8 cellular contexts compared by ENCODE assay signal in the genomic region with DNA sequence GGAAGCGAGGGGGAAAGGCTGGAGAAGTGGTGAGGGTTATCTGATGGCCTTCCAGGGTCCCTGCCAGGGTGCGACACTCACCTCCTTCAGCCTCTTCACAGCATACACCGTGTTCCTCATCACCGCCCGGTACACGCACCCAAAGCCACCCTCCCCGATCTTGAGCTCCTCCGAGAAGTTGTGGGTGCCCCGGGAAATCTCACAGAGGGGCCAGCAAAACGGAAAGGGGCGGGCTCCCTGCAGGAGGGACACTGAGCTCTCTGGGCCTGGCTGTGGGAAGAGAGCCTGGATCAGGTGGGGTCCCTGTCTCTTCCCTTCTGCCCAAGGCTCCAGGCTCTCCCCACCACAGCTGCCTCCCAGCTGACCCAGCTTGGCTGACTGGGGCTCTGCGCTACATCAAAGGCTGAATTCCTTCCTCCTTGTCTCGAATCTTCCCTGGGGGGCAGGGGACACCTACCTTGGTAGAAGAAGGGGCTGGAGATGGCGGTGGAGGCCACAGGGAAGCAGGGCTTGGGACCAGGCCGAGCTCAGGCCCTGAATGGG. TPM values are rescaled to one million over a fixed set of nuclear protein-coding genes. Genes with fewer than 3 reads are reported as not detected.
DNase-seq lines count a peak whose midpoint lies in the region; ATAC-seq and TF ChIP-seq lines count a peak whose summit lies in the region.

No MANE protein-coding gene starts in this region.

- peaks cover 12% of the 10 kb centered on the region for H3K27me3 ChIP-seq in A673 (replicated peaks; ENCODE audit: insufficient read depth, low read depth, low read length, poor library complexity)

- CTCF ChIA-PET in A673 (lab: Charles Lee) = no interaction called here

- intact Hi-C loops in A673 (cut with micrococcal nuclease; ENCODE audit: unreplicated experiment) (no loop called here), mucosa of descending colon (cut with DNase I, micrococcal nuclease) (no loop called here)

- H3K27me3 Mint-ChIP-seq in brain = no peaks in the 10 kb centered on the region

- H3K9me3 ChIP-seq in A673 (ENCODE audit: low read depth, low read length, poor library complexity, severe bottlenecking) (no peaks in the 10 kb centered on the region), mucosa of descending colon (no peaks in the 10 kb centered on the region)

- H3K9me3 Mint-ChIP-seq in brain = peaks cover 0 to 24% (median 0%) of the 10 kb centered on the region in 5 experiments

- no peak for ATAC-seq in mucosa of descending colon

- TF ChIP-seq CTCF in A673 (conservative IDR thresholded peaks at IDR 0.05; ENCODE audit: low read depth, low read length) (no peak), brain (conservative IDR thresholded peaks at IDR 0.05) (no peak), mucosa of descending colon (IDR thresholded peaks at IDR 0.05) (no peak)

- no peaks in the 10 kb centered on the region for H3K36me3 Mint-ChIP-seq in brain

- peak overlapping the region in 4 of 5 experiments; percentile 59 to 92 (median 80) for H3K27ac Mint-ChIP-seq in brain

- TSS peak; percentile 33 for BruUV-seq in A673 (replicated peaks; lab: Mats Ljungman, UMichigan)

- H3K4me1 ChIP-seq in A673 (ENCODE audit: insufficient read depth, low read length, poor library complexity, severe bottlenecking) (no peaks in the 10 kb centered on the region), mucosa of descending colon (ENCODE audit: low read depth) (no peaks in the 10 kb centered on the region)

- peaks cover 25% of the 10 kb centered on the region for H3K36me3 ChIP-seq in A673 (ENCODE audit: insufficient read depth, low read length, poor library complexity, severe bottlenecking)
- no peaks in the 10 kb centered on the region for H3K36me3 ChIP-seq in mucosa of descending colon (ENCODE audit: low read depth)

- DNase-seq in A673 (ENCODE audit: low spot score) (no peak), HT1080 (ENCODE audit: low read depth) (peak; percentile 7), mucosa of descending colon (no peak), NCI-H1930 (lab: John Stamatoyannopoulos, UW) (no peak), HPDE6-E6E7 (ENCODE audit: extremely low spot score) (no peak)
- no peak for DNase-seq in effector CD8-positive, alpha-beta T cell (lab: John Stamatoyannopoulos, UW)
- DNase-seq in stimulated activated CD4-positive, alpha-beta T cell treated with anti-CD3 and anti-CD28 coated beads, Interleukin-1b, Interleukin-23, amount 100 ng/mL, for 48 hours = no peak

- POLR2A ChIA-PET in A673 (lab: Charles Lee; ENCODE audit: low non-redundant PET) = no interaction called here

- H3K4me1 Mint-ChIP-seq in brain = peaks cover 15% of the 10 kb centered on the region

- H3K27ac ChIP-seq in A673 (ENCODE audit: low read depth, low read length, poor library complexity, severe bottlenecking) = peak overlapping the region; percentile 82

- H3K4me3 ChIP-seq in A673 (ENCODE audit: low read depth, low read length, poor library complexity, severe bottlenecking) (peak overlapping the region; percentile 53), mucosa of descending colon (peak overlapping the region; percentile 34)

- peak overlapping the region; percentile 56 to 82 (median 71) for H3K4me3 Mint-ChIP-seq in brain

RNA-seq across cellular contexts. Expression of a gene that starts 1.1 kb away (rescaled TPM):
- total RNA-seq in A673 (2021) = 118 and 147 TPM in 2 replicates
- 200 and 232 TPM in 2 replicates for total RNA-seq in HT1080 (2014; rRNA removed; shearing (Covaris generic))
- 146 and 149 TPM in 2 replicates for polyA plus RNA-seq in HT1080 (2015; cell fraction: cytosol; rRNA removed)
- polyA plus RNA-seq in HT1080 (2015; cell fraction: nucleus; rRNA removed) = 105 and 129 TPM in 2 replicates
- polyA plus RNA-seq in brain (ENCODE audit: insufficient read depth, low read depth, low replicate concordance) = 76.3 TPM
- total RNA-seq in mucosa of descending colon = 10 to 100 TPM; 66.5 to 96.0 (median 85.2) TPM

RNA-seq across cellular contexts. Expression of a gene that starts 46.0 kb away (rescaled TPM):
- total RNA-seq in A673 (2021) = 2.8 and 6.8 TPM in 2 replicates
- 4.8 and 11.6 TPM in 2 replicates for total RNA-seq in HT1080 (2014; rRNA removed; shearing (Covaris generic))
- polyA plus RNA-seq in HT1080 (2015; cell fraction: cytosol; rRNA removed) = 5.1 and 5.8 TPM in 2 replicates
- polyA plus RNA-seq in HT1080 (2015; cell fraction: nucleus; rRNA removed) = 8.4 and 9.4 TPM in 2 replicates
- polyA plus RNA-seq in brain (ENCODE audit: insufficient read depth, low read depth, low replicate concordance) = 11.9 TPM
- 1 to 10 TPM; 4.8 to 7.9 (median 7.8) TPM for total RNA-seq in mucosa of descending colon

RNA-seq across cellular contexts. Expression of a gene that starts 47.0 kb away (rescaled TPM):
- 124 and 137 TPM in 2 replicates for total RNA-seq in A673 (2021)
- total RNA-seq in HT1080 (2014; rRNA removed; shearing (Covaris generic)) = 38.9 and 60.0 TPM in 2 replicates
- 42.7 and 43.9 TPM in 2 replicates for polyA plus RNA-seq in HT1080 (2015; cell fraction: cytosol; rRNA removed)
- 83.1 and 92.8 TPM in 2 replicates for polyA plus RNA-seq in HT1080 (2015; cell fraction: nucleus; rRNA removed)
- 81.4 TPM for polyA plus RNA-seq in brain (ENCODE audit: insufficient read depth, low read depth, low replicate concordance)
- 10 to 100 TPM; 36.3 to 56.5 (median 48.2) TPM for total RNA-seq in mucosa of descending colon
